In genomic region chr16:15515992-15516391, GRCh38 we compare ENCODE assay signal across 30 cellular contexts.
"Had no signal": no experiment of that assay in that cellular context is flagged by ENCODE, and none has a peak within 500 bp of the region (broad histone marks: within the 10 kb centered on the region; RNA-seq: fewer than 3 reads in every experiment).

No MANE protein-coding gene starts in this region.

- H3K4me2 ChIP-seq: neural progenitor cell, smooth muscle cell had no signal

- H3K27ac ChIP-seq: neural progenitor cell, ovary, parathyroid adenoma, psoas muscle, skin epidermis, spleen, suprapubic skin, testis, tibial artery, transverse colon, upper lobe of right lung, uterus had no signal

- H2AFZ ChIP-seq: neural progenitor cell, parathyroid adenoma had no signal

- H3K4me3 ChIP-seq: neural progenitor cell, ovary, psoas muscle, skin epidermis, smooth muscle cell, spleen, suprapubic skin, testis, tibial artery, transverse colon, upper lobe of right lung, uterus had no signal

- H3K9me3 Mint-ChIP-seq: natural killer cell; nephron; neural progenitor cell; stimulated activated memory B cell treated with anti-CD40 and anti-IgM and Interleukin-4, amounts not matched to agents 10 μg/mL and 1 μg/mL and 100 μg/mL, for 72 hours; stimulated activated naive CD8-positive, alpha-beta T cell treated with anti-CD3 and anti-CD28 coated beads, Interleukin-15, amount 100 ng/mL, for 72 hours; type B pancreatic cell had no signal

- H3K4me1 ChIP-seq: neural progenitor cell, parathyroid adenoma had no signal

- H3K9me3 ChIP-seq: ovary, psoas muscle, spleen, suprapubic skin, testis, tibial artery, transverse colon, upper lobe of right lung, uterus had no signal

- H3K27me3 Mint-ChIP-seq: stimulated activated memory B cell treated with anti-CD40 and anti-IgM and Interleukin-4, amounts not matched to agents 10 μg/mL and 1 μg/mL and 100 μg/mL, for 72 hours had no signal

- H3K36me3 Mint-ChIP-seq: natural killer cell had no signal

- DNase-seq: natural killer cell; occipital lobe; ovary; psoas muscle; right cardiac atrium; spleen; stimulated activated CD4-positive, alpha-beta T cell treated with anti-CD3 and anti-CD28 coated beads, Interleukin-12 subunit alpha, Interleukin-12 subunit beta, amount 100 ng/mL, for 4 hours; stimulated activated CD4-positive, alpha-beta T cell treated with anti-CD3 and anti-CD28 coated beads, Interleukin-1b, Interleukin-23, amount 100 ng/mL, for 48 hours; stimulated activated CD4-positive, alpha-beta T cell treated with anti-CD3 and anti-CD28 coated beads, Interleukin-4, amount 100 ng/mL, for 1 hour; stimulated activated CD4-positive, alpha-beta T cell treated with anti-CD3 and anti-CD28 coated beads, Interleukin-4, amount 100 ng/mL, for 4 hours; stimulated activated CD8-positive, alpha-beta memory T cell treated with anti-CD3 and anti-CD28 coated beads, Interleukin-4, amount 100 ng/mL, for 48 hours; stimulated activated naive CD4-positive, alpha-beta T cell; stimulated activated naive CD8-positive, alpha-beta T cell treated with anti-CD3 and anti-CD28 coated beads, Interleukin-15, amount 100 ng/mL, for 72 hours; stimulated activated naive CD8-positive, alpha-beta T cell treated with anti-CD3 and anti-CD28 coated beads, Interleukin-15, Interleukin-2, amounts not matched to agents 100 U/mL and 50 U/mL, for 24 hours; substantia nigra; testis; tibial artery; transverse colon; upper lobe of right lung; uterus had no signal

- ATAC-seq: natural killer cell; psoas muscle; right cardiac atrium; sciatic nerve; stimulated activated memory B cell treated with anti-CD40 and anti-IgM and Interleukin-4, amounts not matched to agents 10 μg/mL and 1 μg/mL and 100 μg/mL, for 72 hours; stimulated activated naive CD8-positive, alpha-beta T cell treated with anti-CD3 and anti-CD28 coated beads, Interleukin-15, amount 100 ng/mL, for 72 hours; stimulated activated naive CD8-positive, alpha-beta T cell treated with anti-CD3 and anti-CD28 coated beads, Interleukin-15, Interleukin-2, amounts not matched to agents 100 U/mL and 50 U/mL, for 24 hours; upper lobe of right lung had no signal

- H3K27ac Mint-ChIP-seq: natural killer cell; neural progenitor cell; progenitor cell of endocrine pancreas; stimulated activated memory B cell treated with anti-CD40 and anti-IgM and Interleukin-4, amounts not matched to agents 10 μg/mL and 1 μg/mL and 100 μg/mL, for 72 hours; stimulated activated naive CD8-positive, alpha-beta T cell treated with anti-CD3 and anti-CD28 coated beads, Interleukin-15, amount 100 ng/mL, for 72 hours; type B pancreatic cell had no signal

- H3K9ac ChIP-seq: neural progenitor cell, parathyroid adenoma had no signal

- H3K36me3 ChIP-seq: neural progenitor cell, ovary, transverse colon, upper lobe of right lung, uterus had no signal

- H3K27me3 ChIP-seq: neural progenitor cell, ovary, spleen, suprapubic skin, testis, tibial artery, transverse colon, upper lobe of right lung, uterus had no signal

- H3K4me3 Mint-ChIP-seq: natural killer cell; nephron; neural progenitor cell; stimulated activated memory B cell treated with anti-CD40 and anti-IgM and Interleukin-4, amounts not matched to agents 10 μg/mL and 1 μg/mL and 100 μg/mL, for 72 hours; stimulated activated naive CD8-positive, alpha-beta T cell treated with anti-CD3 and anti-CD28 coated beads, Interleukin-15, amount 100 ng/mL, for 72 hours; type B pancreatic cell had no signal
